In genomic region chr1:11523746-11524464, GRCh38 we compare ENCODE assay signal across 1 cellular context.
TF ChIP-seq lines count a peak whose summit lies in the region.

No MANE protein-coding gene starts in this region.

TF ChIP-seq in GM23338, 12 proteins besides CTCF, POLR2A, EP300 and RAD21 (continued from another document):
- TF ChIP-seq ZNF462 (CRISPR knock-in tag; IDR thresholded peaks at IDR 0.05) (no peak), EZH2 (IDR thresholded peaks at IDR 0.05; ENCODE audit: low read depth, unreplicated experiment) (no peak), JUNB (IDR thresholded peaks at IDR 0.05; ENCODE audit: unreplicated experiment) (no peak), POLR2AphosphoS5 (IDR thresholded peaks at IDR 0.05; ENCODE audit: low read depth) (no peak), REST (IDR thresholded peaks at IDR 0.05; ENCODE audit: unreplicated experiment) (no peak), ZNF331 (CRISPR knock-in tag; IDR thresholded peaks at IDR 0.05; ENCODE audit: low read depth) (no peak)
